Comparison of ENCODE assay signal across 9 cellular contexts in genomic region chr1:244730934-244731434, GRCh38.
DNase-seq lines count a peak whose midpoint lies in the region; ATAC-seq, FAIRE-seq and TF ChIP-seq lines count a peak whose summit lies in the region.
"Had no signal": no experiment of that assay in that cellular context is flagged by ENCODE, and none has a peak within 500 bp of the region (broad histone marks: within the 10 kb centered on the region; RNA-seq: fewer than 3 reads in every experiment).

No MANE protein-coding gene starts in this region.

- peak overlapping the region; percentile 95 to 99 (median 97) for H3K4me2 ChIP-seq in BLaER1 treated with 17β-estradiol and CSF1 and Interleukin-3, amounts not matched to agents 10 nM and 100 nM
- H3K4me2 ChIP-seq in OCI-LY1 (ENCODE audit: low read length) (peak overlapping the region; percentile 94), osteoblast (ENCODE audit: insufficient read depth, low read length) (peak overlapping the region; percentile 88)

- no peak for FAIRE-seq in HTR-8/SVneo (lab: Jason Lieb, UNC)

- no peaks in the 10 kb centered on the region for H4K20me1 ChIP-seq in BLaER1 treated with 17β-estradiol and CSF1 and Interleukin-3, amounts not matched to agents 10 nM and 100 nM
- no peaks in the 10 kb centered on the region for H4K20me1 ChIP-seq in OCI-LY1 (ENCODE audit: insufficient read depth, low read length)
- H4K20me1 ChIP-seq in osteoblast (ENCODE audit: insufficient read depth, low read length) = no peaks in the 10 kb centered on the region

- H3K4me1 ChIP-seq in BLaER1 treated with 17β-estradiol and CSF1 and Interleukin-3, amounts not matched to agents 10 nM and 100 nM = peaks cover 15 to 32% (median 22%) of the 10 kb centered on the region in 10 experiments; a peak in 16 of 20 replicates
- H3K4me1 ChIP-seq in OCI-LY1 (ENCODE audit: insufficient read depth, low read length, severe bottlenecking) (peaks cover 53% of the 10 kb centered on the region), osteoblast (ENCODE audit: insufficient read depth, low read length) (peaks cover 6% of the 10 kb centered on the region)

- peaks cover 26 to 41% (median 33%) of the 10 kb centered on the region in 11 experiments for H3K27me3 ChIP-seq in BLaER1 treated with 17β-estradiol and CSF1 and Interleukin-3, amounts not matched to agents 10 nM and 100 nM
- no peaks in the 10 kb centered on the region for H3K27me3 ChIP-seq in OCI-LY1 (ENCODE audit: insufficient read depth, low read length)
- H3K27me3 ChIP-seq in osteoblast (ENCODE audit: insufficient read depth, low read length) = no peaks in the 10 kb centered on the region

- peaks cover 11% of the 10 kb centered on the region; the same call in 1 of the 2 replicates for H3F3A ChIP-seq in OCI-LY1 (ENCODE audit: insufficient read depth, low read length)

- H3K79me2 ChIP-seq in OCI-LY1 (ENCODE audit: insufficient read depth, low read length) (no peaks in the 10 kb centered on the region), osteoblast (ENCODE audit: insufficient read depth, low read length) (no peaks in the 10 kb centered on the region)

- H3K9me2 ChIP-seq in OCI-LY1 (ENCODE audit: low read depth, low read length) = no peaks in the 10 kb centered on the region

- ATAC-seq in HG03045 (IDR thresholded peaks at IDR 0.05; ENCODE audit: unreplicated experiment) = no peak

- H3K9ac ChIP-seq in BLaER1 treated with 17β-estradiol and CSF1 and Interleukin-3, amounts not matched to agents 10 nM and 100 nM = peak overlapping the region; percentile 68 to 84 (median 81)
- peak overlapping the region; percentile 76 for H3K9ac ChIP-seq in OCI-LY1 (ENCODE audit: low read length)

- TF ChIP-seq CTCF in OCI-LY1 (IDR thresholded peaks at IDR 0.05; ENCODE audit: low read length) (no peak), epithelial cell of proximal tubule (conservative IDR thresholded peaks at IDR 0.05; ENCODE audit: low read depth, low read length) (no peak), osteoblast (IDR thresholded peaks at IDR 0.05; ENCODE audit: extremely low read depth, low read depth, low read length) (no peak)

- H3K27ac ChIP-seq in BLaER1 treated with 17β-estradiol and CSF1 and Interleukin-3, amounts not matched to agents 10 nM and 100 nM = peak overlapping the region in 10 of 11 experiments; percentile 16 to 79 (median 76); a peak in 20 of 22 replicates
- no peak overlapping the region for H3K27ac ChIP-seq in OCI-LY1 (ENCODE audit: low read depth, low read length, poor library complexity, severe bottlenecking)
- no peak overlapping the region for H3K27ac ChIP-seq in osteoblast (ENCODE audit: low read depth, low read length)

- DNase-seq in epithelial cell of proximal tubule (ENCODE audit: low read depth) (no peak), osteoblast (ENCODE audit: insufficient read length, low spot score, missing footprints) (no peak), Ammon's horn (ENCODE audit: low spot score) (no peak), HTR-8/SVneo (ENCODE audit: insufficient read length, low spot score) (no peak), amygdala (lab: John Stamatoyannopoulos, UW) (no peak)
- DNase-seq: NCI-H226 had no signal

- peak overlapping the region; percentile 59 to 79 (median 66) for H3K4me3 ChIP-seq in BLaER1 treated with 17β-estradiol and CSF1 and Interleukin-3, amounts not matched to agents 10 nM and 100 nM
- H3K4me3 ChIP-seq in OCI-LY1 (ENCODE audit: low read depth, low read length, poor library complexity, severe bottlenecking) (peak overlapping the region; percentile 63), epithelial cell of proximal tubule (ENCODE audit: low read depth, low read length) (peak overlapping the region; percentile 60), osteoblast (ENCODE audit: insufficient read depth, low read length) (peak overlapping the region; percentile 75)

- peaks cover 20 to 43% (median 33%) of the 10 kb centered on the region in 11 experiments for H3K9me3 ChIP-seq in BLaER1 treated with 17β-estradiol and CSF1 and Interleukin-3, amounts not matched to agents 10 nM and 100 nM (replicated peaks in 1 of 11)
- H3K9me3 ChIP-seq in OCI-LY1 (ENCODE audit: low read length) (peaks cover 3% of the 10 kb centered on the region; the same call in 1 of the 2 replicates), osteoblast (ENCODE audit: low read depth, low read length) (no peaks in the 10 kb centered on the region)

- no peak overlapping the region for H2AFZ ChIP-seq in OCI-LY1 (ENCODE audit: low read length)
- H2AFZ ChIP-seq in osteoblast (ENCODE audit: low read length) = peak overlapping the region; percentile 36

- peaks cover 0 to 11% (median 0%) of the 10 kb centered on the region in 11 experiments; a peak in 6 of 22 replicates for H3K36me3 ChIP-seq in BLaER1 treated with 17β-estradiol and CSF1 and Interleukin-3, amounts not matched to agents 10 nM and 100 nM
- H3K36me3 ChIP-seq in OCI-LY1 (ENCODE audit: insufficient read depth, low read length) = no peaks in the 10 kb centered on the region
- H3K36me3 ChIP-seq in osteoblast (ENCODE audit: insufficient read depth, low read length) = no peaks in the 10 kb centered on the region

Comparison
In these comparisons a context has a peak if more than half of its experiments do, and no peak if none do; other contexts are left out.
1. H3K27ac ChIP-seq: peak in BLaER1 treated with 17β-estradiol and CSF1 and Interleukin-3, amounts not matched to agents 10 nM and 100 nM (10 of 11); none in OCI-LY1 (single experiment) and osteoblast (single experiment).
2. Peak in every context shown above with its lines, with median percentiles within 50 percentile points of each other: H3K4me2 ChIP-seq and H3K4me3 ChIP-seq.